Comparison of ENCODE assay signal across 28 cellular contexts in genomic region chrX:68852046-68852445, GRCh38.
"Had no signal": no experiment of that assay in that cellular context is flagged by ENCODE, and none has a peak within 500 bp of the region (broad histone marks: within the 10 kb centered on the region; RNA-seq: fewer than 3 reads in every experiment).

No MANE protein-coding gene starts in this region.

- H3K27me3 ChIP-seq: neural progenitor cell, neutrophil, ovary, right lobe of liver, sigmoid colon, thyroid gland, upper lobe of left lung, vagina had no signal

- H3K9ac ChIP-seq: neural progenitor cell, parathyroid adenoma had no signal

- H2AFZ ChIP-seq: neural progenitor cell, parathyroid adenoma had no signal

- H3K4me1 Mint-ChIP-seq: stimulated activated effector memory CD8-positive, alpha-beta T cell treated with anti-CD3 and anti-CD28 coated beads, Interleukin-12 subunit alpha, Interleukin-12 subunit beta, amount 100 ng/mL, for 72 hours; stimulated activated naive B cell treated with anti-CD40 and anti-IgM and Interleukin-4, amounts not matched to agents 10 μg/mL and 1 μg/mL and 100 μg/mL, for 72 hours had no signal

- H3K36me3 Mint-ChIP-seq: naive thymus-derived CD8-positive, alpha-beta T cell; natural killer cell treated with Interleukin-12 subunit alpha and Interleukin-12 subunit beta and Interleukin-15 and Interleukin-18, amount 100 ng/mL, for 72 hours; stimulated activated effector memory CD8-positive, alpha-beta T cell treated with anti-CD3 and anti-CD28 coated beads, Interleukin-12 subunit alpha, Interleukin-12 subunit beta, amount 100 ng/mL, for 72 hours had no signal

- H3K9me3 Mint-ChIP-seq: naive thymus-derived CD8-positive, alpha-beta T cell; natural killer cell treated with Interleukin-12 subunit alpha and Interleukin-12 subunit beta and Interleukin-15 and Interleukin-18, amount 100 ng/mL, for 72 hours; stimulated activated effector memory CD8-positive, alpha-beta T cell treated with anti-CD3 and anti-CD28 coated beads, Interleukin-12 subunit alpha, Interleukin-12 subunit beta, amount 100 ng/mL, for 72 hours; stimulated activated naive CD8-positive, alpha-beta T cell treated with anti-CD3 and anti-CD28 coated beads, Interleukin-15, Interleukin-2, amounts not matched to agents 100 ng/mL and 50 ng/mL, for 24 hours had no signal

- H3K4me3 ChIP-seq: neural progenitor cell, ovary, psoas muscle, right lobe of liver, sigmoid colon, stomach, thoracic aorta, thyroid gland, tibial nerve, upper lobe of left lung, vagina had no signal

- DNase-seq: naive thymus-derived CD8-positive, alpha-beta T cell; nucleus accumbens; ovary; psoas muscle; right cardiac atrium; right lobe of liver; sigmoid colon; small intestine; stimulated activated CD4-positive, alpha-beta T cell treated with anti-CD3 and anti-CD28 coated beads, Interleukin-15, amount 100 ng/mL, for 24 hours; stimulated activated CD4-positive, alpha-beta T cell treated with anti-CD3 and anti-CD28 coated beads, Interleukin-2, amount 100 ng/mL, for 24 hours; stimulated activated CD4-positive, alpha-beta T cell treated with anti-CD3 and anti-CD28 coated beads, Interleukin-2, amount 100 ng/mL, for 48 hours; stimulated activated CD4-positive, alpha-beta T cell treated with anti-CD3 and anti-CD28 coated beads, Interleukin-4, amount 100 ng/mL, for 24 hours; stimulated activated naive B cell treated with anti-CD40 and anti-IgM and Interleukin-4, amounts not matched to agents 10 μg/mL and 1 μg/mL and 100 μg/mL, for 72 hours; stimulated activated naive CD4-positive, alpha-beta T cell treated with Interleukin-2 at 50 U/mL for 16 hours; stomach; thyroid gland; trophoblast cell; upper lobe of left lung had no signal

- H3K27ac ChIP-seq: neural progenitor cell, neutrophil, ovary, parathyroid adenoma, psoas muscle, right lobe of liver, sigmoid colon, stomach, thoracic aorta, thyroid gland, tibial nerve, upper lobe of left lung, vagina had no signal

- H3K9me3 ChIP-seq: neutrophil, ovary, psoas muscle, right lobe of liver, sigmoid colon, stomach, thoracic aorta, thyroid gland, tibial nerve, upper lobe of left lung, vagina had no signal

- ATAC-seq: naive thymus-derived CD8-positive, alpha-beta T cell; natural killer cell treated with Interleukin-12 subunit alpha and Interleukin-12 subunit beta and Interleukin-15 and Interleukin-18, amount 100 ng/mL, for 72 hours; psoas muscle; right cardiac atrium; right lobe of liver; stimulated activated effector memory CD8-positive, alpha-beta T cell treated with anti-CD3 and anti-CD28 coated beads, Interleukin-12 subunit alpha, Interleukin-12 subunit beta, amount 100 ng/mL, for 72 hours; stimulated activated naive B cell treated with anti-CD40 and anti-IgM and Interleukin-4, amounts not matched to agents 10 μg/mL and 1 μg/mL and 100 μg/mL, for 72 hours had no signal

- H3K36me3 ChIP-seq: neural progenitor cell, neutrophil, ovary, right lobe of liver, sigmoid colon, stomach, thoracic aorta, thyroid gland, tibial nerve, upper lobe of left lung, vagina had no signal

- H3K4me3 Mint-ChIP-seq: naive thymus-derived CD8-positive, alpha-beta T cell; natural killer cell treated with Interleukin-12 subunit alpha and Interleukin-12 subunit beta and Interleukin-15 and Interleukin-18, amount 100 ng/mL, for 72 hours; neural progenitor cell; stimulated activated effector memory CD8-positive, alpha-beta T cell treated with anti-CD3 and anti-CD28 coated beads, Interleukin-12 subunit alpha, Interleukin-12 subunit beta, amount 100 ng/mL, for 72 hours; stimulated activated naive B cell treated with anti-CD40 and anti-IgM and Interleukin-4, amounts not matched to agents 10 μg/mL and 1 μg/mL and 100 μg/mL, for 72 hours; stimulated activated naive CD8-positive, alpha-beta T cell treated with anti-CD3 and anti-CD28 coated beads, Interleukin-15, Interleukin-2, amounts not matched to agents 100 ng/mL and 50 ng/mL, for 24 hours had no signal

- H3K27ac Mint-ChIP-seq: naive thymus-derived CD8-positive, alpha-beta T cell; natural killer cell treated with Interleukin-12 subunit alpha and Interleukin-12 subunit beta and Interleukin-15 and Interleukin-18, amount 100 ng/mL, for 72 hours; neural progenitor cell; progenitor cell of endocrine pancreas; stimulated activated effector memory CD8-positive, alpha-beta T cell treated with anti-CD3 and anti-CD28 coated beads, Interleukin-12 subunit alpha, Interleukin-12 subunit beta, amount 100 ng/mL, for 72 hours; stimulated activated naive B cell treated with anti-CD40 and anti-IgM and Interleukin-4, amounts not matched to agents 10 μg/mL and 1 μg/mL and 100 μg/mL, for 72 hours; stimulated activated naive CD8-positive, alpha-beta T cell treated with anti-CD3 and anti-CD28 coated beads, Interleukin-15, Interleukin-2, amounts not matched to agents 100 ng/mL and 50 ng/mL, for 24 hours had no signal

- H3K79me2 ChIP-seq: parathyroid adenoma had no signal

- H3K27me3 Mint-ChIP-seq: naive thymus-derived CD8-positive, alpha-beta T cell; progenitor cell of endocrine pancreas; stimulated activated naive CD8-positive, alpha-beta T cell treated with anti-CD3 and anti-CD28 coated beads, Interleukin-15, Interleukin-2, amounts not matched to agents 100 ng/mL and 50 ng/mL, for 24 hours had no signal

- H3K4me2 ChIP-seq: neural progenitor cell had no signal

- H3K4me1 ChIP-seq: neural progenitor cell, parathyroid adenoma, psoas muscle, right lobe of liver, stomach, thyroid gland, tibial nerve, upper lobe of left lung, vagina had no signal
